In the genomic region with DNA sequence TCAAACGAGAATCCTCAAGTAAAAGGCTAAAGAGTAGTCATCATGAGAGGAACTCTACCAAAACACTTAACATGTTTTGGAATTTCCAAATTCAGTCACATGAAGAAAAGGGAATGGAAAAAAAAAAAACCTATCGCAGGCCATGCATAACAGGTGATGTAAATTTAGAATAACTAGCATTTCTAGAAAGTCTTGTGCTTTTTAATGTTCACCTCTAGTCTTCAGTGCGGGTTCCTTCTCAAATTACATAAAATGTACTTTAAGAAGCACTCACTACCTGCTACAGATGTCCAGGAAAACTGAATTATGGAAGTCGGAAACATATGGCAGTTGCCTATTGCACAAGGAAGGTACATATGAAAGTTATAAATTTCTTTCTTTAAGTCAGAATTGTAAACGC, we compare ENCODE assay signal across 2 cellular contexts.
A peak's percentile ranks its signal among the peaks of the same experiment; 100 is the strongest.
TF ChIP-seq lines count a peak whose summit lies in the region.

No MANE protein-coding gene starts in this region.

TF ChIP-seq in GM23338, 12 proteins besides CTCF, POLR2A, EP300 and RAD21 (continued from another document):
- TF ChIP-seq, protein P1, sequence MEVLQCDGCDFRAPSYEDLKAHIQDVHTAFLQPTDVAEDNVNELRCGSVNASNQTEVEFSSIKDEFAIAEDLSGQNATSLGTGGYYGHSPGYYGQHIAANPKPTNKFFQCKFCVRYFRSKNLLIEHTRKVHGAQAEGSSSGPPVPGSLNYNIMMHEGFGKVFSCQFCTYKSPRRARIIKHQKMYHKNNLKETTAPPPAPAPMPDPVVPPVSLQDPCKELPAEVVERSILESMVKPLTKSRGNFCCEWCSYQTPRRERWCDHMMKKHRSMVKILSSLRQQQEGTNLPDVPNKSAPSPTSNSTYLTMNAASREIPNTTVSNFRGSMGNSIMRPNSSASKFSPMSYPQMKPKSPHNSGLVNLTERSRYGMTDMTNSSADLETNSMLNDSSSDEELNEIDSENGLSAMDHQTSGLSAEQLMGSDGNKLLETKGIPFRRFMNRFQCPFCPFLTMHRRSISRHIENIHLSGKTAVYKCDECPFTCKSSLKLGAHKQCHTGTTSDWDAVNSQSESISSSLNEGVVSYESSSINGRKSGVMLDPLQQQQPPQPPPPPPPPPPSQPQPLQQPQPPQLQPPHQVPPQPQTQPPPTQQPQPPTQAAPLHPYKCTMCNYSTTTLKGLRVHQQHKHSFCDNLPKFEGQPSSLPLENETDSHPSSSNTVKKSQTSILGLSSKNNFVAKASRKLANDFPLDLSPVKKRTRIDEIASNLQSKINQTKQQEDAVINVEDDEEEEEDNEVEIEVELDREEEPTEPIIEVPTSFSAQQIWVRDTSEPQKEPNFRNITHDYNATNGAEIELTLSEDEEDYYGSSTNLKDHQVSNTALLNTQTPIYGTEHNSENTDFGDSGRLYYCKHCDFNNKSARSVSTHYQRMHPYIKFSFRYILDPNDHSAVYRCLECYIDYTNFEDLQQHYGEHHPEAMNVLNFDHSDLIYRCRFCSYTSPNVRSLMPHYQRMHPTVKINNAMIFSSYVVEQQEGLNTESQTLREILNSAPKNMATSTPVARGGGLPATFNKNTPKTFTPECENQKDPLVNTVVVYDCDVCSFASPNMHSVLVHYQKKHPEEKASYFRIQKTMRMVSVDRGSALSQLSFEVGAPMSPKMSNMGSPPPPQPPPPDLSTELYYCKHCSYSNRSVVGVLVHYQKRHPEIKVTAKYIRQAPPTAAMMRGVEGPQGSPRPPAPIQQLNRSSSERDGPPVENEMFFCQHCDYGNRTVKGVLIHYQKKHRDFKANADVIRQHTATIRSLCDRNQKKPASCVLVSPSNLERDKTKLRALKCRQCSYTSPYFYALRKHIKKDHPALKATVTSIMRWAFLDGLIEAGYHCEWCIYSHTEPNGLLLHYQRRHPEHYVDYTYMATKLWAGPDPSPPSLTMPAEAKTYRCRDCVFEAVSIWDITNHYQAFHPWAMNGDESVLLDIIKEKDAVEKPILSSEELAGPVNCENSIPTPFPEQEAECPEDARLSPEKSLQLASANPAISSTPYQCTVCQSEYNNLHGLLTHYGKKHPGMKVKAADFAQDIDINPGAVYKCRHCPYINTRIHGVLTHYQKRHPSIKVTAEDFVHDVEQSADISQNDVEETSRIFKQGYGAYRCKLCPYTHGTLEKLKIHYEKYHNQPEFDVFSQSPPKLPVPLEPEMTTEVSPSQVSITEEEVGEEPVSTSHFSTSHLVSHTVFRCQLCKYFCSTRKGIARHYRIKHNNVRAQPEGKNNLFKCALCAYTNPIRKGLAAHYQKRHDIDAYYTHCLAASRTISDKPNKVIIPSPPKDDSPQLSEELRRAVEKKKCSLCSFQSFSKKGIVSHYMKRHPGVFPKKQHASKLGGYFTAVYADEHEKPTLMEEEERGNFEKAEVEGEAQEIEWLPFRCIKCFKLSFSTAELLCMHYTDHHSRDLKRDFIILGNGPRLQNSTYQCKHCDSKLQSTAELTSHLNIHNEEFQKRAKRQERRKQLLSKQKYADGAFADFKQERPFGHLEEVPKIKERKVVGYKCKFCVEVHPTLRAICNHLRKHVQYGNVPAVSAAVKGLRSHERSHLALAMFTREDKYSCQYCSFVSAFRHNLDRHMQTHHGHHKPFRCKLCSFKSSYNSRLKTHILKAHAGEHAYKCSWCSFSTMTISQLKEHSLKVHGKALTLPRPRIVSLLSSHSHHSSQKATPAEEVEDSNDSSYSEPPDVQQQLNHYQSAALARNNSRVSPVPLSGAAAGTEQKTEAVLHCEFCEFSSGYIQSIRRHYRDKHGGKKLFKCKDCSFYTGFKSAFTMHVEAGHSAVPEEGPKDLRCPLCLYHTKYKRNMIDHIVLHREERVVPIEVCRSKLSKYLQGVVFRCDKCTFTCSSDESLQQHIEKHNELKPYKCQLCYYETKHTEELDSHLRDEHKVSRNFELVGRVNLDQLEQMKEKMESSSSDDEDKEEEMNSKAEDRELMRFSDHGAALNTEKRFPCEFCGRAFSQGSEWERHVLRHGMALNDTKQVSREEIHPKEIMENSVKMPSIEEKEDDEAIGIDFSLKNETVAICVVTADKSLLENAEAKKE (CRISPR knock-in tag; IDR thresholded peaks at IDR 0.05): no peak
- TF ChIP-seq, protein P2, sequence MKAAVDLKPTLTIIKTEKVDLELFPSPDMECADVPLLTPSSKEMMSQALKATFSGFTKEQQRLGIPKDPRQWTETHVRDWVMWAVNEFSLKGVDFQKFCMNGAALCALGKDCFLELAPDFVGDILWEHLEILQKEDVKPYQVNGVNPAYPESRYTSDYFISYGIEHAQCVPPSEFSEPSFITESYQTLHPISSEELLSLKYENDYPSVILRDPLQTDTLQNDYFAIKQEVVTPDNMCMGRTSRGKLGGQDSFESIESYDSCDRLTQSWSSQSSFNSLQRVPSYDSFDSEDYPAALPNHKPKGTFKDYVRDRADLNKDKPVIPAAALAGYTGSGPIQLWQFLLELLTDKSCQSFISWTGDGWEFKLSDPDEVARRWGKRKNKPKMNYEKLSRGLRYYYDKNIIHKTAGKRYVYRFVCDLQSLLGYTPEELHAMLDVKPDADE (IDR thresholded peaks at IDR 0.05): no peak
- TF ChIP-seq NANOG (IDR thresholded peaks at IDR 0.05; ENCODE audit: borderline replicate concordance): no peak
- no peak for TF ChIP-seq JUNB (IDR thresholded peaks at IDR 0.05; ENCODE audit: unreplicated experiment)

TF ChIP-seq in endothelial cell of umbilical vein, 7 proteins besides CTCF, POLR2A, EP300 and RAD21 (continued from another document):
- TF ChIP-seq GATA2 (IDR thresholded peaks at IDR 0.05; ENCODE audit: insufficient read depth, insufficient read length, low read depth, low read length): no peak
- peak; percentile 15 for TF ChIP-seq EZH2 (IDR thresholded peaks at IDR 0.05; ENCODE audit: borderline replicate concordance, low read depth, low read length, severe bottlenecking)
TF ChIP-seq in endothelial cell of umbilical vein: peak in this region for 1.
